Comparison of ENCODE assay signal across 19 cellular contexts in genomic region chr16:66561381-66562080, GRCh38. TPM values are rescaled to one million over a fixed set of nuclear protein-coding genes. Genes with fewer than 3 reads are reported as not detected.
DNase-seq lines count a peak whose midpoint lies in the region; ATAC-seq and TF ChIP-seq lines count a peak whose summit lies in the region.
"Had no signal": no experiment of that assay in that cellular context is flagged by ENCODE, and none has a peak within 500 bp of the region (broad histone marks: within the 10 kb centered on the region; RNA-seq: fewer than 3 reads in every experiment).

No MANE protein-coding gene starts in this region.

- peaks cover 9% of the 10 kb centered on the region for H3K4me1 ChIP-seq in CD8-positive, alpha-beta T cell (ENCODE audit: insufficient read depth, low read length)
- H3K4me1 ChIP-seq in right cardiac atrium (ENCODE audit: control insufficient read depth, insufficient read depth, low read length), result no peaks in the 10 kb centered on the region

- POLR2A ChIA-PET in CD8-positive, alpha-beta T cell (lab: Charles Lee), result interaction anchor here (0.8 to 2.2 kb wide), 4 partner anchors 9 to 235 kb away, joined by 3 to 9 read pairs (median 6); partner anchors contain the start of genes CKLF and CMTM3
- POLR2A ChIA-PET in activated CD4-positive, alpha-beta memory T cell treated with anti-CD3 and anti-CD28 coated beads for 36 hours (lab: Charles Lee), result interaction anchor here (1.0 to 1.3 kb wide), 2 partner anchors 8 to 42 kb away, joined by 4 to 7 read pairs; partner anchors contain the start of genes CKLF and CMTM3

- CTCF ChIA-PET in CD8-positive, alpha-beta T cell (lab: Charles Lee), result interaction anchor here (0.6 to 4.6 kb wide), 26 partner anchors 10 to 306 kb away, joined by 3 to 27 read pairs (median 10); partner anchors contain the start of genes CKLF, CMTM2, CMTM3 and DYNC1LI2
- CTCF ChIA-PET in activated CD4-positive, alpha-beta memory T cell treated with anti-CD3 and anti-CD28 coated beads for 36 hours (lab: Charles Lee), result interaction anchor here (1.0 to 4.4 kb wide), 13 partner anchors 9 to 307 kb away, joined by 3 to 44 read pairs (median 5); partner anchors contain the start of genes CKLF and CMTM3

- DNase-seq in CD14-positive monocyte (ENCODE audit: low spot score), result no peak
- no peak for DNase-seq in CD8-positive, alpha-beta T cell
- no peak for DNase-seq in activated CD4-positive, alpha-beta memory T cell treated with anti-CD3 and anti-CD28 coated beads for 36 hours
- DNase-seq in effector memory CD8-positive, alpha-beta T cell, result no peak
- DNase-seq in GM20000 (ENCODE audit: low spot score), result no peak
- no peak for DNase-seq in cerebellar nuclear complex (lab: John Stamatoyannopoulos, UW)
- no peak for DNase-seq in NCI-H1092 treated with DMSO at 0.1 percent for 48 hours (lab: John Stamatoyannopoulos, UW)
- DNase-seq in right cardiac atrium, result no peak
- DNase-seq: COR-L47, DMS79, Kasumi-1, lower lobe of right lung, NCI-H1048, NCI-H2081 treated with DMSO at 0.1 percent for 48 hours, PC-9, SHP77 had no signal

- peak overlapping the region; percentile 58 to 85 (median 73) for H3K27ac Mint-ChIP-seq in CD14-positive monocyte
- peak overlapping the region; percentile 66 for H3K27ac Mint-ChIP-seq in CD8-positive, alpha-beta T cell
- H3K27ac Mint-ChIP-seq in activated CD4-positive, alpha-beta memory T cell treated with anti-CD3 and anti-CD28 coated beads for 36 hours, result peak overlapping the region; percentile 20
- H3K27ac Mint-ChIP-seq in effector memory CD8-positive, alpha-beta T cell, result peak overlapping the region; percentile 16 to 71
- H3K27ac Mint-ChIP-seq: brain had no signal

- H3K36me3 Mint-ChIP-seq in CD14-positive monocyte, result peaks cover 77 to 88% of the 10 kb centered on the region in 2 donors
- H3K36me3 Mint-ChIP-seq in CD8-positive, alpha-beta T cell, result peaks cover 62% of the 10 kb centered on the region
- H3K36me3 Mint-ChIP-seq in activated CD4-positive, alpha-beta memory T cell treated with anti-CD3 and anti-CD28 coated beads for 36 hours, result peaks cover 50% of the 10 kb centered on the region
- H3K36me3 Mint-ChIP-seq in effector memory CD8-positive, alpha-beta T cell (ENCODE audit: insufficient read depth), result peaks cover 43% of the 10 kb centered on the region

- H3K27me3 Mint-ChIP-seq in CD14-positive monocyte (ENCODE audit: low read depth in 3 of 3), result no peaks in the 10 kb centered on the region
- no peaks in the 10 kb centered on the region for H3K27me3 Mint-ChIP-seq in CD8-positive, alpha-beta T cell (ENCODE audit: low read depth)
- no peaks in the 10 kb centered on the region for H3K27me3 Mint-ChIP-seq in activated CD4-positive, alpha-beta memory T cell treated with anti-CD3 and anti-CD28 coated beads for 36 hours
- H3K27me3 Mint-ChIP-seq in effector memory CD8-positive, alpha-beta T cell, result no peaks in the 10 kb centered on the region
- H3K27me3 Mint-ChIP-seq: brain had no signal

- 95% methylated on average over 3 of the region's 3 CpGs for WGBS in right cardiac atrium

- no peaks in the 10 kb centered on the region for H3K36me3 ChIP-seq in CD8-positive, alpha-beta T cell (ENCODE audit: insufficient read depth, low read length)

- TF ChIP-seq CTCF in CD14-positive monocyte (IDR thresholded peaks at IDR 0.05) (no peak), GM20000 (IDR thresholded peaks at IDR 0.05; ENCODE audit: extremely low read depth, missing control alignments) (no peak)
- TF ChIP-seq CTCF in CD8-positive, alpha-beta T cell (IDR thresholded peaks at IDR 0.05), result no peak

- intact Hi-C loops in CD14-positive monocyte (cut with micrococcal nuclease), result no loop called here
- intact Hi-C loops in CD8-positive, alpha-beta T cell (cut with DNase I, micrococcal nuclease), result loop anchor here (1.0 to 5.0 kb wide), 5 partner anchors 28 to 307 kb away; no protein-coding TSS in a partner anchor
- intact Hi-C loops in activated CD4-positive, alpha-beta memory T cell treated with anti-CD3 and anti-CD28 coated beads for 36 hours (cut with micrococcal nuclease), result loop anchor here (5.0 kb wide), 2 partner anchors 191 to 311 kb away; partner anchors contain the start of gene DYNC1LI2
- intact Hi-C loops in right cardiac atrium (cut with DNase I), result no loop called here

- H3K27me3 ChIP-seq in CD8-positive, alpha-beta T cell (ENCODE audit: insufficient read depth, low read length), result no peaks in the 10 kb centered on the region
- H3K27me3 ChIP-seq in right cardiac atrium (ENCODE audit: control insufficient read depth, insufficient read depth), result no peaks in the 10 kb centered on the region

- no peaks in the 10 kb centered on the region for H3K9me3 ChIP-seq in CD8-positive, alpha-beta T cell (ENCODE audit: low read length)
- H3K9me3 ChIP-seq in right cardiac atrium (ENCODE audit: control insufficient read depth, low read length), result no peaks in the 10 kb centered on the region
- H3K9me3 ChIP-seq: lower lobe of right lung had no signal

- H3K9me3 Mint-ChIP-seq in CD14-positive monocyte, result peaks cover 0 to under 1% (median 0%) of the 10 kb centered on the region in 7 donors
- H3K9me3 Mint-ChIP-seq in CD8-positive, alpha-beta T cell, result no peaks in the 10 kb centered on the region
- H3K9me3 Mint-ChIP-seq in activated CD4-positive, alpha-beta memory T cell treated with anti-CD3 and anti-CD28 coated beads for 36 hours, result no peaks in the 10 kb centered on the region
- no peaks in the 10 kb centered on the region for H3K9me3 Mint-ChIP-seq in effector memory CD8-positive, alpha-beta T cell
- H3K9me3 Mint-ChIP-seq: brain had no signal

- ATAC-seq in CD8-positive, alpha-beta T cell, result no peak
- ATAC-seq in effector memory CD8-positive, alpha-beta T cell (replicated peaks), result peak; percentile 63
- ATAC-seq in right cardiac atrium, result no peak
- ATAC-seq: lower lobe of right lung had no signal

- H3K4me3 Mint-ChIP-seq in CD14-positive monocyte, result no peak overlapping the region
- no peak overlapping the region for H3K4me3 Mint-ChIP-seq in CD8-positive, alpha-beta T cell
- no peak overlapping the region for H3K4me3 Mint-ChIP-seq in activated CD4-positive, alpha-beta memory T cell treated with anti-CD3 and anti-CD28 coated beads for 36 hours
- peak overlapping the region; percentile 41 to 67 for H3K4me3 Mint-ChIP-seq in effector memory CD8-positive, alpha-beta T cell
- H3K4me3 Mint-ChIP-seq: brain had no signal

- no peak overlapping the region for H3K4me3 ChIP-seq in CD8-positive, alpha-beta T cell (ENCODE audit: low read depth, low read length)
- H3K4me3 ChIP-seq in right cardiac atrium (ENCODE audit: low read length), result no peak overlapping the region
- H3K4me3 ChIP-seq: coronary artery, lower lobe of right lung, PC-9 had no signal

- H3K27ac ChIP-seq in CD8-positive, alpha-beta T cell (ENCODE audit: low read depth, low read length), result no peak overlapping the region
- no peak overlapping the region for H3K27ac ChIP-seq in right cardiac atrium (ENCODE audit: low read length)
- H3K27ac ChIP-seq: coronary artery, lower lobe of right lung, PC-9 had no signal

- H3K4me1 Mint-ChIP-seq in CD14-positive monocyte, result peaks cover 39% of the 10 kb centered on the region
- peaks cover 64% of the 10 kb centered on the region for H3K4me1 Mint-ChIP-seq in CD8-positive, alpha-beta T cell (ENCODE audit: low read depth)
- peaks cover 69% of the 10 kb centered on the region for H3K4me1 Mint-ChIP-seq in activated CD4-positive, alpha-beta memory T cell treated with anti-CD3 and anti-CD28 coated beads for 36 hours (ENCODE audit: low read depth)
- H3K4me1 Mint-ChIP-seq in effector memory CD8-positive, alpha-beta T cell (ENCODE audit: low read depth in 2 of 2), result peaks cover 57 to 71% of the 10 kb centered on the region in 2 donors
- H3K4me1 Mint-ChIP-seq: brain had no signal

RNA-seq across cellular contexts. Expression of gene CMTM1, which starts 4.7 kb away (rescaled TPM):
- polyA plus RNA-seq in CD14-positive monocyte, result 1 to 10 TPM; 1.6 to 2.5 TPM
- total RNA-seq in CD8-positive, alpha-beta T cell, result under 1 TPM in 1 of 2 experiments, not detected in 1; 0.61 TPM
- total RNA-seq in activated CD4-positive, alpha-beta memory T cell treated with anti-CD3 and anti-CD28 coated beads for 36 hours, result 10 to 100 TPM; 10.1 to 11.5 TPM
- total RNA-seq in right cardiac atrium, result 1 to 10 TPM in 3 of 4 donors, under 1 TPM in 1; 0.82 to 2.6 (median 1.9) TPM
- polyA plus RNA-seq in right cardiac atrium, result 0.14 TPM

RNA-seq across cellular contexts. Expression of gene CKLF, which starts 9.2 kb away (rescaled TPM):
- polyA plus RNA-seq in CD14-positive monocyte (100 to 1,000 TPM; 374 to 430 TPM), right cardiac atrium (17.7 TPM)
- 10 to 100 TPM in 1 of 2 experiments, 1 to 10 TPM in 1; 7.9 to 11.1 TPM for total RNA-seq in CD8-positive, alpha-beta T cell
- total RNA-seq in activated CD4-positive, alpha-beta memory T cell treated with anti-CD3 and anti-CD28 coated beads for 36 hours, result 100 to 1,000 TPM; 167 to 173 TPM
- 10 to 100 TPM in 3 of 4 donors, 1 to 10 TPM in 1; 8.9 to 19.0 (median 13.3) TPM for total RNA-seq in right cardiac atrium

RNA-seq across cellular contexts. Expression of gene TK2, which starts 11.6 kb away (rescaled TPM):
- polyA plus RNA-seq in CD14-positive monocyte (10 to 100 TPM; 29.8 to 38.9 TPM), right cardiac atrium (18.2 TPM)
- total RNA-seq in CD8-positive, alpha-beta T cell, result 1 to 10 TPM; 3.3 to 4.4 TPM
- 1 to 10 TPM; 5.4 to 5.8 TPM for total RNA-seq in activated CD4-positive, alpha-beta memory T cell treated with anti-CD3 and anti-CD28 coated beads for 36 hours
- total RNA-seq in right cardiac atrium, result 10 to 100 TPM; 23.6 to 25.6 (median 24.8) TPM

RNA-seq across cellular contexts. Expression of gene CMTM2, which starts 17.7 kb away (rescaled TPM):
- polyA plus RNA-seq in CD14-positive monocyte, result 10 to 100 TPM; 39.1 to 41.6 TPM
- total RNA-seq in CD8-positive, alpha-beta T cell, result not detected
- total RNA-seq in activated CD4-positive, alpha-beta memory T cell treated with anti-CD3 and anti-CD28 coated beads for 36 hours, result under 1 TPM; 0.36 to 0.45 TPM
- under 1 TPM in 1 of 4 donors, not detected in 3; 0.47 TPM for total RNA-seq in right cardiac atrium
- polyA plus RNA-seq in right cardiac atrium, result not detected
- total RNA-seq: PC-9, renal cortical epithelial cell had no signal

RNA-seq across cellular contexts. Expression of gene CMTM3, which starts 43.0 kb away (rescaled TPM):
- polyA plus RNA-seq in CD14-positive monocyte (100 to 1,000 TPM; 126 to 131 TPM), right cardiac atrium (12.6 TPM)
- total RNA-seq in CD8-positive, alpha-beta T cell, result 10 to 100 TPM; 40.0 to 40.6 TPM
- 10 to 100 TPM; 64.6 to 65.9 TPM for total RNA-seq in activated CD4-positive, alpha-beta memory T cell treated with anti-CD3 and anti-CD28 coated beads for 36 hours
- total RNA-seq in right cardiac atrium, result 10 to 100 TPM; 10.3 to 17.4 (median 14.8) TPM

Comparison
In these comparisons a context has a peak if more than half of its experiments do, and no peak if none do; other contexts are left out.
1. H3K27ac Mint-ChIP-seq: peak in every context shown above with its lines; median percentile 73 in CD14-positive monocyte; 66 in CD8-positive, alpha-beta T cell; 44 in effector memory CD8-positive, alpha-beta T cell; 20 in activated CD4-positive, alpha-beta memory T cell treated with anti-CD3 and anti-CD28 coated beads for 36 hours.
2. H3K4me3 Mint-ChIP-seq: peak in effector memory CD8-positive, alpha-beta T cell (2 of 2); none in CD14-positive monocyte (0 of 2), CD8-positive, alpha-beta T cell (single experiment) and activated CD4-positive, alpha-beta memory T cell treated with anti-CD3 and anti-CD28 coated beads for 36 hours (single experiment).
3. RNA of gene CKLF, which starts 9.2 kb away (total RNA-seq): 167 to 173 TPM in activated CD4-positive, alpha-beta memory T cell treated with anti-CD3 and anti-CD28 coated beads for 36 hours; 8.9 to 19.0 TPM in right cardiac atrium and 7.9 to 11.1 TPM in CD8-positive, alpha-beta T cell; every median in the first group is over 4 times any median in the second.
4. intact Hi-C loops: an anchor here in CD8-positive, alpha-beta T cell (1.0 to 5.0 kb wide) and activated CD4-positive, alpha-beta memory T cell treated with anti-CD3 and anti-CD28 coated beads for 36 hours (5.0 kb wide); none called in CD14-positive monocyte and right cardiac atrium.